In the genomic region with DNA sequence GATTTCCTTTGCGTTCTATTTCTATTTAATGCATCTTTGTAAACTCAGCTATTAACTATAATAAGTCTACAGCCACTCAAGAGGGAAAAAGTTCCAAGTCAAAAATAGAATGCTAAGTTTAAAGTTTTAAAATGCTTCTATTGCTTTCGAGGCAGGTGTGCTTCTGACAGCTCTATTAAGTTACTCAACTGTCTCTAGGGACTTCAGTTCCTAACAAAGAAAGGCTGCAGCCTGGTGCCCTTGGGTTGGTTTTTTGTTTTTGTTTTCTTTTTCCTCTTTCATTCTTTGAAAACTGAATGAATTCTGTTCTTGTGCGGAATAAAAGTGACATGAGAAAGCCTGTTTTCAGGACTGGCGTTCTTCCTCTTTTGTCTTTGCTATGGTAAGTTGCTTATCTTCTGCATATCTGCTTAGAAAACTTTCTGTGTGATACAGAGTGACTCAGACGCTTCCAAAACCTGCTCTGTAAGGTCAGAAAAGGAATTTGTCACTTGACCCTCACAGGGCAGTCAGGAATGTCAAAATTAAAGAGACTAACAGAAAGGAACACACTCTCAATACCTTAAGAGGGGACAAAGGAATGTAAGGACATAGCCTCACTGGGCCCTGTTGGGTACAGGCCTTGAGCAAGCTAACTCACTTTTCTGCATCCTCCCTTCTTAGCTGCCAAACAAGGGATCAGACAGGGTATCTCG, we compare ENCODE assay signal across 10 cellular contexts. TPM values are rescaled to one million over a fixed set of nuclear protein-coding genes. Genes with fewer than 3 reads are reported as not detected.
DNase-seq lines count a peak whose midpoint lies in the region; TF ChIP-seq lines count a peak whose summit lies in the region.
"Had no signal": no experiment of that assay in that cellular context is flagged by ENCODE, and none has a peak within 500 bp of the region (broad histone marks: within the 10 kb centered on the region; RNA-seq: fewer than 3 reads in every experiment).

No MANE protein-coding gene starts in this region.

- H4K8ac ChIP-seq in mesenchymal stem cell (ENCODE audit: low read length): no peak overlapping the region

- no peak overlapping the region for H2AK5ac ChIP-seq in mesenchymal stem cell (ENCODE audit: low read length, severe bottlenecking)

- no peak overlapping the region for H2AFZ ChIP-seq in mesenchymal stem cell (ENCODE audit: low read depth, low read length)

- no peak overlapping the region for H2BK15ac ChIP-seq in mesenchymal stem cell (ENCODE audit: low read depth, poor library complexity, severe bottlenecking)

- 23% methylated on average over 5 of the region's 6 CpGs for WGBS in HUES64
- WGBS in mesenchymal stem cell: 15% methylated on average over 4 of the region's 6 CpGs

- DNase-seq in EH (ENCODE audit: low read depth) (peak; percentile 43), dermis blood vessel endothelial cell (peak; percentile 73), mesenchymal stem cell (peak; percentile 49), NCI-H524 (lab: John Stamatoyannopoulos, UW) (no peak), NCI-H1092 (lab: John Stamatoyannopoulos, UW) (no peak), GM10266 (ENCODE audit: extremely low spot score) (no peak), GM13976 (ENCODE audit: low spot score) (no peak)
- DNase-seq: erythroblast, T1000 had no signal

- in situ Hi-C loops in GM13976 (cut with MboI; ENCODE audit: low sequenced_read_pairs, unreplicated experiment): no loop called here

- H2BK120ac ChIP-seq in mesenchymal stem cell (ENCODE audit: low read depth, low read length): no peak overlapping the region

- no peak overlapping the region for H2BK12ac ChIP-seq in mesenchymal stem cell (ENCODE audit: low read length in 2 of 2)

- H3K27ac ChIP-seq in HUES64 (ENCODE audit: low read depth, low read length): peak overlapping the region; percentile 74
- peak overlapping the region; percentile 18 for H3K27ac ChIP-seq in mesenchymal stem cell (ENCODE audit: low read length, poor library complexity, severe bottlenecking)

- TF ChIP-seq CTCF in GM10266 (IDR thresholded peaks at IDR 0.05; ENCODE audit: control insufficient read depth, insufficient read depth, low read depth, missing control alignments) (no peak), GM13976 (IDR thresholded peaks at IDR 0.05; ENCODE audit: borderline replicate concordance, control extremely low read depth, extremely low read depth, insufficient read depth, missing control alignments) (no peak)

- H3K4me1 ChIP-seq in HUES64 (ENCODE audit: insufficient read depth, low read length) (peaks cover 39% of the 10 kb centered on the region), mesenchymal stem cell (ENCODE audit: control insufficient read depth, insufficient read depth, low read depth, low read length) (no peaks in the 10 kb centered on the region)

- H3K4ac ChIP-seq in mesenchymal stem cell (ENCODE audit: low read depth in 1 of 2, low read length in 2 of 2): no peak overlapping the region

- no peak overlapping the region for H3K18ac ChIP-seq in mesenchymal stem cell (ENCODE audit: low read depth in 1 of 2, low read length in 2 of 2)

- H3K23ac ChIP-seq in mesenchymal stem cell (ENCODE audit: low read length in 2 of 2): no peak overlapping the region

- H3K4me3 ChIP-seq in HUES64 (ENCODE audit: low read length) (no peak overlapping the region; the same call in 1 of the 2 replicates), mesenchymal stem cell (ENCODE audit: insufficient read depth in 1 of 2, low read depth in 1 of 2, low read length in 2 of 2) (no peak overlapping the region)

- H3K9ac ChIP-seq in HUES64 (ENCODE audit: low read depth, low read length): peak overlapping the region; percentile 23; the same call in 1 of the 2 replicates
- H3K9ac ChIP-seq in mesenchymal stem cell (ENCODE audit: low read length): no peak overlapping the region

- H3K27me3 ChIP-seq in HUES64 (ENCODE audit: insufficient read depth, low read length) (no peaks in the 10 kb centered on the region), mesenchymal stem cell (ENCODE audit: control insufficient read depth in 1 of 2, insufficient read depth in 1 of 2, low read length in 2 of 2) (no peaks in the 10 kb centered on the region)

- no peak overlapping the region for H2BK5ac ChIP-seq in mesenchymal stem cell (ENCODE audit: low read depth, low read length, poor library complexity, severe bottlenecking)

- H4K91ac ChIP-seq in mesenchymal stem cell (ENCODE audit: low read length): no peak overlapping the region

- peaks cover 16% of the 10 kb centered on the region for H3K79me1 ChIP-seq in mesenchymal stem cell (replicated peaks; ENCODE audit: low read length, poor library complexity, severe bottlenecking)

- H3K4me2 ChIP-seq in mesenchymal stem cell (ENCODE audit: low read length, poor library complexity, severe bottlenecking): no peak overlapping the region

- H3K14ac ChIP-seq in mesenchymal stem cell (ENCODE audit: low read length in 2 of 2): no peak overlapping the region

- H3K36me3 ChIP-seq in HUES64 (ENCODE audit: insufficient read depth, low read length) (no peaks in the 10 kb centered on the region), mesenchymal stem cell (ENCODE audit: control insufficient read depth in 1 of 2, insufficient read depth in 2 of 2, low read depth in 1 of 2, low read length in 2 of 2) (no peaks in the 10 kb centered on the region)

- no peaks in the 10 kb centered on the region for H3K9me3 ChIP-seq in HUES64 (ENCODE audit: insufficient read depth, low read depth, low read length)
- H3K9me3 ChIP-seq in mesenchymal stem cell (ENCODE audit: control insufficient read depth, low read length): no peaks in the 10 kb centered on the region

RNA-seq across cellular contexts. Expression of gene NHSL1, which starts 56.1 kb away (rescaled TPM):
- polyA plus RNA-seq in HUES64 (2013, experiment 1 of 2): 14.0 TPM
- polyA plus RNA-seq in HUES64 (2013, experiment 2 of 2): 18.4 TPM
- 45.1 and 78.7 TPM in 2 replicates for total RNA-seq in dermis blood vessel endothelial cell
- 16.1 TPM for polyA plus RNA-seq in mesenchymal stem cell (2013, experiment 1 of 2)
- polyA plus RNA-seq in mesenchymal stem cell (2013, experiment 2 of 2): 16.4 TPM

Comparison
In these comparisons a context has a peak if more than half of its experiments do, and no peak if none do; other contexts are left out.
1. DNase-seq: peak in EH (single experiment), dermis blood vessel endothelial cell (single experiment) and mesenchymal stem cell (single experiment); none in NCI-H524 (0 of 2), NCI-H1092 (single experiment), GM10266 (single experiment) and GM13976 (single experiment).